Comparison of ENCODE assay signal across 2 cellular contexts in the genomic region with DNA sequence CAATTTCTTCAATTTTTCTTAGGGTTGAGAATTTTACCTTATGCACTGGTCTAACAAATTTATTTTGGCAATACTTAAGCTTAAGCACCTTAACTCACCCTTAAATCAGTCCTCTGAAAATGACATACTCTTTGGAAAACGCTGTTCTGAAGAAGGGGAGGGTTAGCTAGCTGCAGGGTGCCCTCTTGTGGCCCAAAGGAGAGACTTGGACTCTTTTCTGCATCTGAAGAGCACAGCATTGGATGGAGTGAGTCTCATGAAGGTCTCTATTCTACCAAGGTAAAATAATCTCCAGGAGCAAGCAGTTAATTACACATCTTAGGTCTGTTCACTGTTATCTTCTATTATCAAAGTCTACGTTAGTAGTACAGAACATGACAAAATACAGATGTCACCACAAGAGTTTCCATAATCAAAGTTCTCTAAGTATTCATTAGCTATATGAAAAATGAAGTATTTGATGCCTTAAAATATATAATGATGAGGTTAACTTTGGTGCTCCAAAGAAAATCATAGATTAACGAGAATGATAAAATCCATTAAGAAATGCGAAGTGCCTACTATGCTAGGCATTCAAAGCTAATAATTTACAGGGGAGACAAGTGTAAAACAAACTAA.
TF ChIP-seq lines count a peak whose summit lies in the region.

No MANE protein-coding gene starts in this region.

TF ChIP-seq in SK-N-SH, 30 proteins besides CTCF, POLR2A, EP300 and RAD21:
- 0 out of 2 replicates have a peak, but pooled peaks have one; percentile 44 for TF ChIP-seq SIN3A (IDR thresholded peaks at IDR 0.05; ENCODE audit: borderline replicate concordance, low read depth, low read length)
- TF ChIP-seq CHD2 (IDR thresholded peaks at IDR 0.05; ENCODE audit: low read length, partially characterized antibody) = peak; percentile 32
- TF ChIP-seq, protein P1, sequence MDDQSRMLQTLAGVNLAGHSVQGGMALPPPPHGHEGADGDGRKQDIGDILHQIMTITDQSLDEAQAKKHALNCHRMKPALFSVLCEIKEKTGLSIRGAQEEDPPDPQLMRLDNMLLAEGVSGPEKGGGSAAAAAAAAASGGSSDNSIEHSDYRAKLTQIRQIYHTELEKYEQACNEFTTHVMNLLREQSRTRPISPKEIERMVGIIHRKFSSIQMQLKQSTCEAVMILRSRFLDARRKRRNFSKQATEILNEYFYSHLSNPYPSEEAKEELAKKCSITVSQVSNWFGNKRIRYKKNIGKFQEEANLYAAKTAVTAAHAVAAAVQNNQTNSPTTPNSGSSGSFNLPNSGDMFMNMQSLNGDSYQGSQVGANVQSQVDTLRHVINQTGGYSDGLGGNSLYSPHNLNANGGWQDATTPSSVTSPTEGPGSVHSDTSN (IDR thresholded peaks at IDR 0.05) = no peak
- peak; percentile 62 for TF ChIP-seq SMC3 (IDR thresholded peaks at IDR 0.05; ENCODE audit: low read depth, low read length)

TF ChIP-seq in K562, 482 proteins besides CTCF, POLR2A, EP300 and RAD21:
- TF ChIP-seq RCOR1 (IDR thresholded peaks at IDR 0.05; ENCODE audit: borderline replicate concordance in 1 of 2, low read depth in 2 of 2, low read length in 2 of 2) = 0 out of 4 replicates have a peak, but pooled peaks of 1 of the 2 experiments have one; percentile 8
- TF ChIP-seq CTCFL (IDR thresholded peaks at IDR 0.05; ENCODE audit: borderline replicate concordance, insufficient read depth, low read depth, low read length, poor library complexity, severe bottlenecking) = peak; percentile 88
- TF ChIP-seq TCF15 (CRISPR knock-in tag; IDR thresholded peaks at IDR 0.05) = no peak
- 0 out of 2 replicates have a peak, but pooled peaks have one; percentile 22 for TF ChIP-seq CTBP1 (IDR thresholded peaks at IDR 0.05; ENCODE audit: borderline replicate concordance)
- TF ChIP-seq LARP7 (IDR thresholded peaks at IDR 0.05) = no peak
- no peak for TF ChIP-seq ZNF197 (CRISPR knock-in tag; IDR thresholded peaks at IDR 0.05; ENCODE audit: low read depth)
- no peak for TF ChIP-seq PRPF4 (IDR thresholded peaks at IDR 0.05; ENCODE audit: insufficient read depth, low read depth, low read length, poor library complexity, severe bottlenecking)
- peak; percentile 38; the same call in 1 of the 2 replicates for TF ChIP-seq JUND (IDR thresholded peaks at IDR 0.05; ENCODE audit: borderline replicate concordance, low read depth, low read length)
- TF ChIP-seq JUND (tag; IDR thresholded peaks at IDR 0.05; ENCODE audit: borderline replicate concordance, low read depth, low read length) = no peak
- TF ChIP-seq SMC3 (conservative IDR thresholded peaks at IDR 0.05; ENCODE audit: insufficient read depth, low read depth, low read length) = peak; percentile 30; the same call in 1 of the 2 replicates
- no peak for TF ChIP-seq RBBP5 (IDR thresholded peaks at IDR 0.05; ENCODE audit: borderline replicate concordance, insufficient read depth, low read length, poor library complexity, severe bottlenecking)
- no peak for TF ChIP-seq LCOR (CRISPR knock-in tag; IDR thresholded peaks at IDR 0.05)
